ENCODE assay signal across 16 cellular contexts in genomic region chrX:105553118-105553517, GRCh38.
"Had no signal": no experiment of that assay in that cellular context is flagged by ENCODE, and none has a peak within 500 bp of the region (broad histone marks: within the 10 kb centered on the region; RNA-seq: fewer than 3 reads in every experiment).

No MANE protein-coding gene starts in this region.

- H3K27ac ChIP-seq: dorsolateral prefrontal cortex, esophagus squamous epithelium, hepatocyte, neutrophil, tibial nerve had no signal

- H3K4me3 ChIP-seq: dorsolateral prefrontal cortex, esophagus squamous epithelium, hepatocyte, lung, tibial nerve had no signal

- DNase-seq: cortex of kidney; dorsolateral prefrontal cortex; effector CD8-positive, alpha-beta T cell; esophagus squamous epithelium; left colon; left ventricle myocardium superior; naive thymus-derived CD8-positive, alpha-beta T cell; right cardiac atrium; stimulated activated CD4-positive, alpha-beta T cell treated with anti-CD3 and anti-CD28 coated beads, Interleukin-4, amount 100 ng/mL, for 1 hour; stimulated activated CD8-positive, alpha-beta memory T cell treated with anti-CD3 and anti-CD28 coated beads, Interleukin-4, amount 100 ng/mL, for 48 hours; stimulated activated naive CD8-positive, alpha-beta T cell treated with anti-CD3 and anti-CD28 coated beads, Interleukin-15, Interleukin-2, amounts not matched to agents 100 U/mL and 50 U/mL, for 24 hours had no signal

- H3K4me1 ChIP-seq: esophagus squamous epithelium, tibial nerve had no signal

- H3K36me3 ChIP-seq: esophagus squamous epithelium, neutrophil, tibial nerve had no signal

- H3K27me3 ChIP-seq: esophagus squamous epithelium, hepatocyte, neutrophil, tibial nerve had no signal

- ATAC-seq: left colon; left ventricle myocardium superior; naive thymus-derived CD8-positive, alpha-beta T cell; right cardiac atrium; stimulated activated effector memory CD8-positive, alpha-beta T cell treated with anti-CD3 and anti-CD28 coated beads, Interleukin-12 subunit alpha, Interleukin-12 subunit beta, amount 100 ng/mL, for 72 hours; stimulated activated naive CD8-positive, alpha-beta T cell treated with anti-CD3 and anti-CD28 coated beads, Interleukin-15, Interleukin-2, amounts not matched to agents 100 U/mL and 50 U/mL, for 24 hours had no signal

- H3K9me3 ChIP-seq: esophagus squamous epithelium, neutrophil, tibial nerve had no signal
